In the genomic region with DNA sequence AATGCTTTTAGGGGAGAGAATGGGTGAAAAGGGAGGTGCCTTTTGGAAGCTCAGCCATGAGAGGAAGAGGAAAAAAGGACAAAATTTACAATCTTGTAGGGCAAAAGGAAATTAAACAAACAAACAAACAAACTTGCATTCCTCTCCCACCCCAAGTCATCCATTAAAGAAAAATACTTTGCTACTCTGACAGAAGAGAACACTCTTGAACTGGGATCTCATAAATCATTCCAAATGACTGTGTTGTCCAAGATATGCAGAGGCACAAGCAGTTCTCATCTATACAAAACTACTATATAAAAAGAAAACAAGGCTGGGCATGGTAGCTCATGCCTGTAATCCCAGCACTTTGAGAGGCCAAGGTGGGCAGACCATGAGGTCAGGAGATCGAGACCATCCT, we compare ENCODE assay signal across 1 cellular context.
TF ChIP-seq lines count a peak whose summit lies in the region.

No MANE protein-coding gene starts in this region.

TF ChIP-seq in GM23338, 12 proteins besides CTCF, POLR2A, EP300 and RAD21 (continued from another document):
- TF ChIP-seq, protein P1, sequence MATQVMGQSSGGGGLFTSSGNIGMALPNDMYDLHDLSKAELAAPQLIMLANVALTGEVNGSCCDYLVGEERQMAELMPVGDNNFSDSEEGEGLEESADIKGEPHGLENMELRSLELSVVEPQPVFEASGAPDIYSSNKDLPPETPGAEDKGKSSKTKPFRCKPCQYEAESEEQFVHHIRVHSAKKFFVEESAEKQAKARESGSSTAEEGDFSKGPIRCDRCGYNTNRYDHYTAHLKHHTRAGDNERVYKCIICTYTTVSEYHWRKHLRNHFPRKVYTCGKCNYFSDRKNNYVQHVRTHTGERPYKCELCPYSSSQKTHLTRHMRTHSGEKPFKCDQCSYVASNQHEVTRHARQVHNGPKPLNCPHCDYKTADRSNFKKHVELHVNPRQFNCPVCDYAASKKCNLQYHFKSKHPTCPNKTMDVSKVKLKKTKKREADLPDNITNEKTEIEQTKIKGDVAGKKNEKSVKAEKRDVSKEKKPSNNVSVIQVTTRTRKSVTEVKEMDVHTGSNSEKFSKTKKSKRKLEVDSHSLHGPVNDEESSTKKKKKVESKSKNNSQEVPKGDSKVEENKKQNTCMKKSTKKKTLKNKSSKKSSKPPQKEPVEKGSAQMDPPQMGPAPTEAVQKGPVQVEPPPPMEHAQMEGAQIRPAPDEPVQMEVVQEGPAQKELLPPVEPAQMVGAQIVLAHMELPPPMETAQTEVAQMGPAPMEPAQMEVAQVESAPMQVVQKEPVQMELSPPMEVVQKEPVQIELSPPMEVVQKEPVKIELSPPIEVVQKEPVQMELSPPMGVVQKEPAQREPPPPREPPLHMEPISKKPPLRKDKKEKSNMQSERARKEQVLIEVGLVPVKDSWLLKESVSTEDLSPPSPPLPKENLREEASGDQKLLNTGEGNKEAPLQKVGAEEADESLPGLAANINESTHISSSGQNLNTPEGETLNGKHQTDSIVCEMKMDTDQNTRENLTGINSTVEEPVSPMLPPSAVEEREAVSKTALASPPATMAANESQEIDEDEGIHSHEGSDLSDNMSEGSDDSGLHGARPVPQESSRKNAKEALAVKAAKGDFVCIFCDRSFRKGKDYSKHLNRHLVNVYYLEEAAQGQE (IDR thresholded peaks at IDR 0.05; ENCODE audit: unreplicated experiment) = no peak
- TF ChIP-seq EZH2 (IDR thresholded peaks at IDR 0.05; ENCODE audit: low read depth, unreplicated experiment) = no peak
